ENCODE assay signal across 1 cellular context in genomic region chr19:996051-996838, GRCh38.
TF ChIP-seq lines count a peak whose summit lies in the region.

No MANE protein-coding gene starts in this region.

TF ChIP-seq in HEK293, 187 proteins besides CTCF, POLR2A, EP300 and RAD21 (continued from another document and continues in another):
- no peak for TF ChIP-seq ZBTB49 (tag by site-specific recombination; IDR thresholded peaks at IDR 0.05; ENCODE audit: low read depth)
- TF ChIP-seq ZNF423 (tag by site-specific recombination; IDR thresholded peaks at IDR 0.05): peak; percentile 71; the same call in 1 of the 2 replicates
- TF ChIP-seq ZNF140 (tag by site-specific recombination; IDR thresholded peaks at IDR 0.05): no peak
- TF ChIP-seq ZNF223 (tag by site-specific recombination; IDR thresholded peaks at IDR 0.05): peak; percentile 92
- TF ChIP-seq ZNF426 (tag by site-specific recombination; IDR thresholded peaks at IDR 0.05): no peak
- peak; percentile 57; the same call in 1 of the 2 replicates for TF ChIP-seq ZNF513 (tag by site-specific recombination; IDR thresholded peaks at IDR 0.05)
- TF ChIP-seq PRDM4 (tag by site-specific recombination; IDR thresholded peaks at IDR 0.05): peak; percentile 74; the same call in 1 of the 2 replicates
- TF ChIP-seq AEBP2 (tag by site-specific recombination; IDR thresholded peaks at IDR 0.05; ENCODE audit: borderline replicate concordance): no peak; the same call in 1 of the 2 replicates
- no peak for TF ChIP-seq ZNF654 (tag by site-specific recombination; IDR thresholded peaks at IDR 0.05; ENCODE audit: low read depth)
- peak; percentile 84 for TF ChIP-seq ZXDB (tag by site-specific recombination; IDR thresholded peaks at IDR 0.05)
- TF ChIP-seq ZNF529 (tag by site-specific recombination; IDR thresholded peaks at IDR 0.05; ENCODE audit: insufficient replicate concordance): no peak
- TF ChIP-seq KLF17 (tag by site-specific recombination; IDR thresholded peaks at IDR 0.05): peak; percentile 100
- peak; percentile 51; the same call in 1 of the 2 replicates for TF ChIP-seq YY2 (tag by site-specific recombination; IDR thresholded peaks at IDR 0.05)
- no peak for TF ChIP-seq TRIM28 (IDR thresholded peaks at IDR 0.05; ENCODE audit: borderline replicate concordance, low read length)
- TF ChIP-seq ZNF747 (tag by site-specific recombination; IDR thresholded peaks at IDR 0.05): no peak
- peak; percentile 57; the same call in 1 of the 2 replicates for TF ChIP-seq ZSCAN30 (tag by site-specific recombination; IDR thresholded peaks at IDR 0.05)
- no peak for TF ChIP-seq ZNF16 (tag by site-specific recombination; IDR thresholded peaks at IDR 0.05; ENCODE audit: low read depth)
- peak; percentile 96 for TF ChIP-seq KLF1 (tag by site-specific recombination; IDR thresholded peaks at IDR 0.05)
- no peak for TF ChIP-seq ZNF510 (tag by site-specific recombination; IDR thresholded peaks at IDR 0.05; ENCODE audit: insufficient replicate concordance)
- peak; percentile 98 for TF ChIP-seq ZEB2 (tag by site-specific recombination; IDR thresholded peaks at IDR 0.05)
- peak; percentile 58 for TF ChIP-seq SP3 (tag by site-specific recombination; IDR thresholded peaks at IDR 0.05)
- no peak for TF ChIP-seq ZFP41 (tag by site-specific recombination; IDR thresholded peaks at IDR 0.05; ENCODE audit: borderline replicate concordance)
- peak; percentile 41; the same call in 1 of the 2 replicates for TF ChIP-seq PRDM6 (tag by site-specific recombination; IDR thresholded peaks at IDR 0.05)
- TF ChIP-seq MEIS1 (CRISPR knock-in tag; IDR thresholded peaks at IDR 0.05; ENCODE audit: borderline replicate concordance): no peak
- no peak for TF ChIP-seq ZNF521 (tag by site-specific recombination; IDR thresholded peaks at IDR 0.05)
- no peak for TF ChIP-seq ZNF473 (tag by site-specific recombination; IDR thresholded peaks at IDR 0.05)
- TF ChIP-seq PRDM2 (tag by site-specific recombination; IDR thresholded peaks at IDR 0.05; ENCODE audit: borderline replicate concordance): no peak
- no peak; the same call in none of the 2 replicates for TF ChIP-seq ZNF341 (tag by site-specific recombination; IDR thresholded peaks at IDR 0.05; ENCODE audit: low read depth)
- peak; percentile 94 for TF ChIP-seq KLF16 (tag by site-specific recombination; IDR thresholded peaks at IDR 0.05)
- peak; percentile 74 for TF ChIP-seq ZNF18 (tag by site-specific recombination; IDR thresholded peaks at IDR 0.05)
- TF ChIP-seq ZNF24 (tag by site-specific recombination; IDR thresholded peaks at IDR 0.05): 0 out of 2 replicates have a peak, but pooled peaks have one; percentile 74
- peak; percentile 98 for TF ChIP-seq ZIC2 (tag by site-specific recombination; IDR thresholded peaks at IDR 0.05)
- TF ChIP-seq ZNF214 (tag by site-specific recombination; IDR thresholded peaks at IDR 0.05; ENCODE audit: borderline replicate concordance): no peak
- TF ChIP-seq ZNF280C (tag by site-specific recombination; IDR thresholded peaks at IDR 0.05): no peak
- peak; percentile 17; the same call in 1 of the 2 replicates for TF ChIP-seq ZNF785 (tag by site-specific recombination; IDR thresholded peaks at IDR 0.05)
- peak; percentile 97 for TF ChIP-seq ZNF335 (tag by site-specific recombination; conservative IDR thresholded peaks at IDR 0.05)
- TF ChIP-seq GLIS1 (tag by site-specific recombination; IDR thresholded peaks at IDR 0.05): peak; percentile 100
- TF ChIP-seq ZNF174 (tag by site-specific recombination; IDR thresholded peaks at IDR 0.05): no peak
- no peak for TF ChIP-seq ZSCAN16 (tag by site-specific recombination; IDR thresholded peaks at IDR 0.05)
- peak; percentile 88 for TF ChIP-seq SCRT2 (tag by site-specific recombination; IDR thresholded peaks at IDR 0.05)
